In genomic region chr12:76927170-76927784, GRCh38 we compare ENCODE assay signal across 8 cellular contexts. TPM values are rescaled to one million over a fixed set of nuclear protein-coding genes. Genes with fewer than 3 reads are reported as not detected.
DNase-seq lines count a peak whose midpoint lies in the region; ATAC-seq and TF ChIP-seq lines count a peak whose summit lies in the region.

No MANE protein-coding gene starts in this region.

- no peak for ATAC-seq in Right ventricle myocardium superior (ENCODE audit: poor library complexity)
- no peak for ATAC-seq in gastrocnemius medialis

- H3K36me3 ChIP-seq in right atrium auricular region, result no peaks in the 10 kb centered on the region
- no peaks in the 10 kb centered on the region for H3K36me3 ChIP-seq in MG63
- no peaks in the 10 kb centered on the region for H3K36me3 ChIP-seq in gastrocnemius medialis

- DNase-seq in Right ventricle myocardium superior (peak; percentile 50), right atrium auricular region (ENCODE audit: low spot score) (no peak), MG63 (peak; percentile 10), kidney tubule cell (ENCODE audit: low spot score) (peak; percentile 60), SKM-1 treated with dmso at 0.1 percent for 144 hours (lab: John Stamatoyannopoulos, UW; ENCODE audit: unreplicated experiment) (no peak), NCI-H1417 treated with DMSO at 0.1 percent for 48 hours (lab: John Stamatoyannopoulos, UW) (no peak), gastrocnemius medialis (no peak)
- peak; percentile 53 for DNase-seq in activated naive CD4-positive, alpha-beta T cell treated with anti-CD3 and anti-CD28 coated beads, Interleukin-2, amount 10 ng/mL, durations not matched to agents 7 days and 5 days

- no peak overlapping the region for H3K4me3 Mint-ChIP-seq in activated naive CD4-positive, alpha-beta T cell treated with anti-CD3 and anti-CD28 coated beads, Interleukin-2, amount 10 ng/mL, durations not matched to agents 7 days and 5 days

- H3K9me3 ChIP-seq in right atrium auricular region, result no peaks in the 10 kb centered on the region
- H3K9me3 ChIP-seq in MG63, result no peaks in the 10 kb centered on the region
- H3K9me3 ChIP-seq in gastrocnemius medialis, result no peaks in the 10 kb centered on the region

- CTCF ChIA-PET in activated naive CD4-positive, alpha-beta T cell treated with anti-CD3 and anti-CD28 coated beads, Interleukin-2, amount 10 ng/mL, durations not matched to agents 7 days and 5 days (lab: Charles Lee), result interaction anchor here (1.5 to 3.1 kb wide), 2 partner anchors 305 to 308 kb away, joined by 4 to 13 read pairs; no protein-coding TSS in a partner anchor

- H3K4me1 Mint-ChIP-seq in activated naive CD4-positive, alpha-beta T cell treated with anti-CD3 and anti-CD28 coated beads, Interleukin-2, amount 10 ng/mL, durations not matched to agents 7 days and 5 days, result no peaks in the 10 kb centered on the region

- in situ Hi-C loops in gastrocnemius medialis (cut with MboI; ENCODE audit: low sequenced_read_pairs in 4 of 4), result no loop called here

- no peak for TF ChIP-seq POLR2A in gastrocnemius medialis (IDR thresholded peaks at IDR 0.05)

- intact Hi-C loops in Right ventricle myocardium superior (cut with DNase I), result no loop called here
- intact Hi-C loops in gastrocnemius medialis (cut with DNase I; ENCODE audit: low total_unique reads), result no loop called here

- no peaks in the 10 kb centered on the region for H3K9me3 Mint-ChIP-seq in activated naive CD4-positive, alpha-beta T cell treated with anti-CD3 and anti-CD28 coated beads, Interleukin-2, amount 10 ng/mL, durations not matched to agents 7 days and 5 days

- H3K27me3 Mint-ChIP-seq in activated naive CD4-positive, alpha-beta T cell treated with anti-CD3 and anti-CD28 coated beads, Interleukin-2, amount 10 ng/mL, durations not matched to agents 7 days and 5 days, result no peaks in the 10 kb centered on the region

- H3K27ac Mint-ChIP-seq in activated naive CD4-positive, alpha-beta T cell treated with anti-CD3 and anti-CD28 coated beads, Interleukin-2, amount 10 ng/mL, durations not matched to agents 7 days and 5 days, result no peak overlapping the region

- peak in 1 of 2 donors; percentile 55 for TF ChIP-seq CTCF in right atrium auricular region (IDR thresholded peaks at IDR 0.05)
- no peak for TF ChIP-seq CTCF in gastrocnemius medialis (IDR thresholded peaks at IDR 0.05 in 4 of 5, conservative IDR thresholded peaks at IDR 0.05 in 1 of 5)

- H3K4me3 ChIP-seq in right atrium auricular region, result no peak overlapping the region
- no peak overlapping the region for H3K4me3 ChIP-seq in MG63
- H3K4me3 ChIP-seq in gastrocnemius medialis, result no peak overlapping the region

- H3K27me3 ChIP-seq in right atrium auricular region (no peaks in the 10 kb centered on the region), MG63 (no peaks in the 10 kb centered on the region), gastrocnemius medialis (no peaks in the 10 kb centered on the region)

- H3K27ac ChIP-seq in right atrium auricular region, result no peak overlapping the region
- no peak overlapping the region for H3K27ac ChIP-seq in gastrocnemius medialis

- no peaks in the 10 kb centered on the region for H3K36me3 Mint-ChIP-seq in activated naive CD4-positive, alpha-beta T cell treated with anti-CD3 and anti-CD28 coated beads, Interleukin-2, amount 10 ng/mL, durations not matched to agents 7 days and 5 days

- H3K4me1 ChIP-seq in right atrium auricular region, result no peaks in the 10 kb centered on the region
- H3K4me1 ChIP-seq in gastrocnemius medialis, result peaks cover 0 to 3% of the 10 kb centered on the region in 2 donors

RNA-seq across cellular contexts. Expression of gene CSRP2, which starts 48.5 kb away (rescaled TPM):
- total RNA-seq in Right ventricle myocardium superior (40.9 TPM), right atrium auricular region (10 to 100 TPM in 1 of 2 donors, 1 to 10 TPM in 1; 6.4 to 11.6 TPM), gastrocnemius medialis (10 to 100 TPM in 3 of 4 donors, 1 to 10 TPM in 1; 6.9 to 24.2 (median 12.6) TPM)
- total RNA-seq in MG63 (2014; rRNA removed; shearing (Covaris generic); ENCODE audit: low replicate concordance), result 10.6 and 15.8 TPM in 2 replicates

Comparison
In these comparisons a context has a peak if more than half of its experiments do, and no peak if none do; other contexts are left out.
1. DNase-seq: peak in Right ventricle myocardium superior (single experiment), MG63 (single experiment), activated naive CD4-positive, alpha-beta T cell treated with anti-CD3 and anti-CD28 coated beads, Interleukin-2, amount 10 ng/mL, durations not matched to agents 7 days and 5 days (single experiment) and kidney tubule cell (single experiment); none in right atrium auricular region (single experiment), SKM-1 treated with dmso at 0.1 percent for 144 hours (single experiment), NCI-H1417 treated with DMSO at 0.1 percent for 48 hours (single experiment) and gastrocnemius medialis (0 of 2).